In genomic region chr7:2826806-2827205, GRCh38 we compare ENCODE assay signal across 17 cellular contexts. TPM values are rescaled to one million over a fixed set of nuclear protein-coding genes. Genes with fewer than 3 reads are reported as not detected.
DNase-seq lines count a peak whose midpoint lies in the region; ATAC-seq, FAIRE-seq and TF ChIP-seq lines count a peak whose summit lies in the region.
"Had no signal": no experiment of that assay in that cellular context is flagged by ENCODE, and none has a peak within 500 bp of the region (broad histone marks: within the 10 kb centered on the region; RNA-seq: fewer than 3 reads in every experiment).

No MANE protein-coding gene starts in this region.

- peaks cover 78% of the 10 kb centered on the region for H3K4me1 Mint-ChIP-seq in chondrocyte (ENCODE audit: low read depth)

- H3K9ac ChIP-seq in IMR-90 (ENCODE audit: low read depth, low read length): no peak overlapping the region
- H3K9ac ChIP-seq: BLaER1 had no signal

- H3K18ac ChIP-seq in IMR-90 (ENCODE audit: low read depth, low read length): peak overlapping the region; percentile 15; the same call in 1 of the 2 replicates

- H2BK5ac ChIP-seq in IMR-90 (ENCODE audit: low read depth, low read length, poor library complexity, severe bottlenecking): peak overlapping the region; percentile 5

- H4K8ac ChIP-seq in IMR-90 (ENCODE audit: low read depth in 2 of 2, low read length in 2 of 2): no peak overlapping the region

- H3K14ac ChIP-seq in IMR-90 (replicated peaks; ENCODE audit: low read depth, low read length): peak overlapping the region; percentile 16

- H3K79me2 ChIP-seq in osteoblast (ENCODE audit: insufficient read depth, low read length): peaks cover 90% of the 10 kb centered on the region

- ATAC-seq in IMR-90 (ENCODE audit: low read depth): no peak

- POLR2A ChIA-PET in IMR-90 (lab: Charles Lee; ENCODE audit: unreplicated experiment): no interaction called here

- H3K4ac ChIP-seq in IMR-90 (ENCODE audit: low read depth, low read length): peak overlapping the region; percentile 15; the same call in 1 of the 2 replicates

- H3K36me3 ChIP-seq in IMR-90 (ENCODE audit: control insufficient read depth, insufficient read depth, low read length): peaks cover 2% of the 10 kb centered on the region
- H3K36me3 ChIP-seq in osteoblast (ENCODE audit: insufficient read depth, low read length): peaks cover 7% of the 10 kb centered on the region
- no peaks in the 10 kb centered on the region for H3K36me3 ChIP-seq in tibial artery

- peak overlapping the region; percentile 66 for H3K27ac Mint-ChIP-seq in chondrocyte (ENCODE audit: unreplicated experiment)
- H3K27ac Mint-ChIP-seq: CD4-positive, alpha-beta T cell had no signal

- no peak for FAIRE-seq in frontal cortex (lab: Jason Lieb, UNC)

- DNase-seq in IMR-90 (no peak), chondrocyte (ENCODE audit: low spot score) (no peak), osteoblast (ENCODE audit: insufficient read length, low spot score, missing footprints) (peak; percentile 92), tibial artery (no peak), NCI-H128 (lab: John Stamatoyannopoulos, UW; ENCODE audit: unreplicated experiment) (no peak), frontal cortex (ENCODE audit: low spot score in 2 of 2) (no peak), superior temporal gyrus (ENCODE audit: extremely low spot score) (no peak)
- DNase-seq: CD4-positive, alpha-beta T cell; COR-L47; DMS79; H7; KG1; NCI-H1092 treated with DMSO at 0.1 percent for 48 hours; NCI-H526; OCI-M1; SHP77 had no signal

- no peaks in the 10 kb centered on the region for H3K27me3 ChIP-seq in IMR-90 (ENCODE audit: control insufficient read depth, insufficient read depth, low read length)
- H3K27me3 ChIP-seq in osteoblast (ENCODE audit: insufficient read depth, low read length): no peaks in the 10 kb centered on the region
- no peaks in the 10 kb centered on the region for H3K27me3 ChIP-seq in tibial artery
- H3K27me3 ChIP-seq: BLaER1 had no signal

- H3K56ac ChIP-seq in IMR-90 (ENCODE audit: extremely low read depth, insufficient read depth, low read length): no peak overlapping the region

- H3K4me3 Mint-ChIP-seq in chondrocyte (ENCODE audit: unreplicated experiment): no peak overlapping the region
- H3K4me3 Mint-ChIP-seq: CD4-positive, alpha-beta T cell had no signal

- H3K9me1 ChIP-seq in IMR-90 (ENCODE audit: insufficient read depth, low read length): peaks cover 35% of the 10 kb centered on the region

- TF ChIP-seq CTCF in IMR-90 (conservative IDR thresholded peaks at IDR 0.05; ENCODE audit: low read depth, low read length) (no peak), chondrocyte (IDR thresholded peaks at IDR 0.05) (no peak), osteoblast (IDR thresholded peaks at IDR 0.05; ENCODE audit: extremely low read depth, low read depth, low read length) (no peak), tibial artery (IDR thresholded peaks at IDR 0.05) (no peak)

- no peak overlapping the region for H2AK9ac ChIP-seq in IMR-90 (replicated peaks; ENCODE audit: low read depth, low read length, poor library complexity)

- H3K4me3 ChIP-seq in IMR-90 (ENCODE audit: insufficient read depth, low read depth, low read length) (no peak overlapping the region), osteoblast (ENCODE audit: insufficient read depth, low read length) (no peak overlapping the region), tibial artery (no peak overlapping the region)
- H3K4me3 ChIP-seq: BLaER1 had no signal

- H4K20me1 ChIP-seq in IMR-90 (ENCODE audit: insufficient read depth, low read length) (peaks cover 12% of the 10 kb centered on the region), osteoblast (ENCODE audit: insufficient read depth, low read length) (peaks cover 8% of the 10 kb centered on the region)

- TF ChIP-seq RAD21 in IMR-90 (IDR thresholded peaks at IDR 0.05; ENCODE audit: low read length): no peak

- H3K9me3 ChIP-seq in IMR-90 (ENCODE audit: control insufficient read depth, insufficient read depth, low read length) (no peaks in the 10 kb centered on the region), osteoblast (ENCODE audit: low read depth, low read length) (no peaks in the 10 kb centered on the region), tibial artery (no peaks in the 10 kb centered on the region)
- H3K9me3 ChIP-seq: BLaER1 had no signal

- WGBS in IMR-90 (ENCODE audit: extremely low coverage in 2 of 2, insufficient read length in 1 of 2), 2 experiments: no CpG with 5 or more reads among the region's 2 CpGs

- H3K79me1 ChIP-seq in IMR-90 (ENCODE audit: low read depth in 1 of 2, low read length in 2 of 2): peaks cover 39 to 80% of the 10 kb centered on the region in 2 experiments

- in situ Hi-C loops in IMR-90 (cut with MboI; ENCODE audit: low sequenced_read_pairs): no loop called here

- H3K27ac ChIP-seq in IMR-90 (ENCODE audit: insufficient read depth, low read length) (no peak overlapping the region), osteoblast (ENCODE audit: low read depth, low read length) (peak overlapping the region; percentile 38), tibial artery (no peak overlapping the region)

- TF ChIP-seq POLR2A in IMR-90 (IDR thresholded peaks at IDR 0.05; ENCODE audit: low read depth, low read length): no peak

- no peak overlapping the region; the same call in 1 of the 2 replicates for H4K5ac ChIP-seq in IMR-90 (ENCODE audit: low read depth, low read length)

- no TSS peak for BruUV-seq in IMR-90 (replicated peaks; lab: Mats Ljungman, UMichigan)

- H3K23ac ChIP-seq in IMR-90 (ENCODE audit: low read depth, low read length): 0 out of 2 replicates have a peak overlapping the region, but pooled peaks have one; percentile 61

- peak overlapping the region; percentile 30; the same call in 1 of the 2 replicates for H2AK5ac ChIP-seq in IMR-90 (ENCODE audit: low read depth, low read length)

- 0 out of 3 replicates have a peak overlapping the region, but pooled peaks have one; percentile 20 for H2BK15ac ChIP-seq in IMR-90 (ENCODE audit: low read depth, low read length)

- H2AFZ ChIP-seq in IMR-90 (replicated peaks; ENCODE audit: low read length, poor library complexity): no peak overlapping the region
- H2AFZ ChIP-seq in osteoblast (ENCODE audit: low read length): no peak overlapping the region

- no peak overlapping the region for H4K91ac ChIP-seq in IMR-90 (ENCODE audit: insufficient read depth, low read depth, low read length)

- dilution Hi-C loops in IMR-90 (cut with HindIII; ENCODE audit: low sequenced_read_pairs, unreplicated experiment): no loop called here

- CTCF ChIA-PET in IMR-90 (lab: Yijun Ruan, JAX): no interaction called here

- intact Hi-C loops in IMR-90 (cut with micrococcal nuclease): no loop called here
- intact Hi-C loops in tibial artery (cut with DNase I; ENCODE audit: low total_unique reads): no loop called here

- no peaks in the 10 kb centered on the region for H3K36me3 Mint-ChIP-seq in chondrocyte (ENCODE audit: low read depth)

- no peak overlapping the region for H2BK120ac ChIP-seq in IMR-90 (ENCODE audit: low read depth, low read length)

- H3K27me3 Mint-ChIP-seq in chondrocyte (ENCODE audit: low read depth): no peaks in the 10 kb centered on the region
- H3K27me3 Mint-ChIP-seq: CD4-positive, alpha-beta T cell had no signal

- H2BK20ac ChIP-seq in IMR-90 (ENCODE audit: low read depth, low read length): no peak overlapping the region

- H3K4me2 ChIP-seq in IMR-90 (ENCODE audit: low read depth, low read length) (no peak overlapping the region; the same call in 1 of the 2 replicates), osteoblast (ENCODE audit: insufficient read depth, low read length) (peak overlapping the region; percentile 6)
- H3K4me2 ChIP-seq: BLaER1 had no signal

- H3K4me1 ChIP-seq in IMR-90 (ENCODE audit: control insufficient read depth, insufficient read depth, low read length) (peaks cover 48% of the 10 kb centered on the region), osteoblast (ENCODE audit: insufficient read depth, low read length) (peaks cover 38% of the 10 kb centered on the region), tibial artery (peaks cover 0 to 26% (median 15%) of the 10 kb centered on the region in 4 donors)

- H3K9me3 Mint-ChIP-seq in chondrocyte (ENCODE audit: low read depth): no peaks in the 10 kb centered on the region
- H3K9me3 Mint-ChIP-seq: CD4-positive, alpha-beta T cell had no signal

TF ChIP-seq in IMR-90, 13 proteins besides CTCF, POLR2A, EP300 and RAD21:
- TF ChIP-seq MXI1 (IDR thresholded peaks at IDR 0.05; ENCODE audit: borderline replicate concordance, low read depth, low read length): no peak
- no peak for TF ChIP-seq CHD1 (IDR thresholded peaks at IDR 0.05; ENCODE audit: low read depth, low read length)
- no peak for TF ChIP-seq FOS (IDR thresholded peaks at IDR 0.05; ENCODE audit: low read depth, low read length)
- no peak for TF ChIP-seq BHLHE40 (IDR thresholded peaks at IDR 0.05; ENCODE audit: low read depth, low read length)
- TF ChIP-seq USF2 (IDR thresholded peaks at IDR 0.05; ENCODE audit: low read depth, low read length): no peak
- no peak for TF ChIP-seq SMC3 (IDR thresholded peaks at IDR 0.05; ENCODE audit: low read depth, low read length)

RNA-seq across cellular contexts. Expression of gene GNA12, which starts 17.3 kb away (rescaled TPM):
- total RNA-seq in IMR-90 (2012; rRNA removed) (14.3 and 14.4 TPM in 2 replicates), chondrocyte (77.5 to 111 TPM (median 108 TPM) in 3 replicates), osteoblast (27.1 and 32.7 TPM in 2 replicates), frontal cortex (11.8 TPM)
- 89.0 and 93.9 TPM in 2 replicates for polyA plus RNA-seq in IMR-90 (2012; rRNA removed)
- 41.2 and 78.7 TPM in 2 replicates for polyA plus RNA-seq in IMR-90 (2012; cell fraction: cytosol; rRNA removed)
- 60.2 and 62.3 TPM in 2 replicates for polyA plus RNA-seq in IMR-90 (2012; cell fraction: nucleus; rRNA removed; ENCODE audit: low replicate concordance)
